In genomic region chr7:105161366-105161765, GRCh38 we compare ENCODE assay signal across 13 cellular contexts.
DNase-seq lines count a peak whose midpoint lies in the region; ATAC-seq and TF ChIP-seq lines count a peak whose summit lies in the region.
"Had no signal": no experiment of that assay in that cellular context is flagged by ENCODE, and none has a peak within 500 bp of the region (broad histone marks: within the 10 kb centered on the region; RNA-seq: fewer than 3 reads in every experiment).

No MANE protein-coding gene starts in this region.

- peak overlapping the region; percentile 61 for H3K27ac Mint-ChIP-seq in activated T-cell treated with anti-CD3 and anti-CD28 coated beads, Interleukin-2, amount 50 U/mL, for 24 hours
- peak overlapping the region; percentile 59 for H3K27ac Mint-ChIP-seq in progenitor cell of endocrine pancreas
- H3K27ac Mint-ChIP-seq: B cell; CD8-positive, alpha-beta T cell had no signal

- no peaks in the 10 kb centered on the region for H3K9me3 Mint-ChIP-seq in activated T-cell treated with anti-CD3 and anti-CD28 coated beads, Interleukin-2, amount 50 U/mL, for 24 hours
- peaks cover 3% of the 10 kb centered on the region for H3K9me3 Mint-ChIP-seq in progenitor cell of endocrine pancreas (ENCODE audit: low read depth)
- H3K9me3 Mint-ChIP-seq: CD8-positive, alpha-beta T cell had no signal

- no peak for ATAC-seq in HG02798 (IDR thresholded peaks at IDR 0.05; ENCODE audit: poor library complexity, unreplicated experiment)
- ATAC-seq: CD8-positive, alpha-beta T cell; GM12878 had no signal

- H3K27me3 Mint-ChIP-seq in activated T-cell treated with anti-CD3 and anti-CD28 coated beads, Interleukin-2, amount 50 U/mL, for 24 hours: no peaks in the 10 kb centered on the region
- H3K27me3 Mint-ChIP-seq in progenitor cell of endocrine pancreas: no peaks in the 10 kb centered on the region
- H3K27me3 Mint-ChIP-seq: B cell had no signal

- TF ChIP-seq CTCF in progenitor cell of endocrine pancreas (IDR thresholded peaks at IDR 0.05; ENCODE audit: unreplicated experiment): no peak

- H3K36me3 Mint-ChIP-seq in activated T-cell treated with anti-CD3 and anti-CD28 coated beads, Interleukin-2, amount 50 U/mL, for 24 hours (ENCODE audit: low read depth): peaks cover 64% of the 10 kb centered on the region
- peaks cover 28% of the 10 kb centered on the region for H3K36me3 Mint-ChIP-seq in progenitor cell of endocrine pancreas (ENCODE audit: insufficient read depth)

- DNase-seq in activated T-cell treated with anti-CD3 and anti-CD28 coated beads, Interleukin-2, amount 50 U/mL, for 24 hours: no peak
- no peak for DNase-seq in activated T-cell treated with anti-CD3 and anti-CD28 coated beads, Interleukin-2, amount 50 U/mL, for 1 hour
- DNase-seq in NCI-H2107 treated with DMSO at 0.1 percent for 48 hours (lab: John Stamatoyannopoulos, UW; ENCODE audit: unreplicated experiment): peak; percentile 7
- DNase-seq in progenitor cell of endocrine pancreas (ENCODE audit: low spot score, unreplicated experiment): no peak
- no peak for DNase-seq in effector CD8-positive, alpha-beta T cell (lab: John Stamatoyannopoulos, UW)
- DNase-seq: Calu3; CD8-positive, alpha-beta T cell; DMS79 treated with DMSO at 0.1 percent for 48 hours; EL; GM23248 had no signal

- H3K4me3 Mint-ChIP-seq in activated T-cell treated with anti-CD3 and anti-CD28 coated beads, Interleukin-2, amount 50 U/mL, for 24 hours: no peak overlapping the region
- no peak overlapping the region for H3K4me3 Mint-ChIP-seq in progenitor cell of endocrine pancreas (ENCODE audit: low read depth)
- H3K4me3 Mint-ChIP-seq: B cell; CD8-positive, alpha-beta T cell had no signal

- peaks cover 16% of the 10 kb centered on the region for H3K4me1 Mint-ChIP-seq in activated T-cell treated with anti-CD3 and anti-CD28 coated beads, Interleukin-2, amount 50 U/mL, for 24 hours (ENCODE audit: low read depth)
- peaks cover 3% of the 10 kb centered on the region for H3K4me1 Mint-ChIP-seq in progenitor cell of endocrine pancreas (ENCODE audit: low read depth)
- H3K4me1 Mint-ChIP-seq: B cell had no signal
